In the genomic region with DNA sequence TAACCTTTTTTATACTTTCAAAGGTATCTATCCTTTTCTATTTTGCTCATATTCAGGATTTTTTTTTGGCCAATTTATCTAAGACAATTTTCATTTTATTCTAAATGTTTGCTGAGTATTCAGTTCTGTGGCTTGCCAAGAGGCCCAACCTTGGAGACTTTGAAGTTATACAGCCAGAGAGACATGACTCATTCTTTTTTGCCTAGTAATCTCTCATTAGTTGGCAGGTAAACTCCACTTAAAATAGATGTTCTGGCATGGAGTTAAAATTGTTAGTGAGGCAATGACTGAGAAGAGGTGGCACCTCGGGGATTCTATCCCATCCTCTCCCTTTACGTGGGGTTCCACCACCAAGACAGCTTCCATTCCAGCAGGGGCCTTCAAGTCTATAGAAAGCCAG, we compare ENCODE assay signal across 22 cellular contexts.
DNase-seq lines count a peak whose midpoint lies in the region; ATAC-seq and TF ChIP-seq lines count a peak whose summit lies in the region.
"Had no signal": no experiment of that assay in that cellular context is flagged by ENCODE, and none has a peak within 500 bp of the region (broad histone marks: within the 10 kb centered on the region; RNA-seq: fewer than 3 reads in every experiment).

No MANE protein-coding gene starts in this region.

- no TSS peak for BruUV-seq in MCF 10A (replicated peaks; lab: Mats Ljungman, UMichigan)

- H3K4me1 ChIP-seq in breast epithelium (no peaks in the 10 kb centered on the region), adrenal gland (replicated peaks in 1 of 2) (no peaks in the 10 kb centered on the region), upper lobe of right lung (no peaks in the 10 kb centered on the region)
- H3K4me1 ChIP-seq: gastroesophageal sphincter, lower lobe of right lung had no signal

- H3K36me3 ChIP-seq in breast epithelium = no peaks in the 10 kb centered on the region
- no peaks in the 10 kb centered on the region for H3K36me3 ChIP-seq in adrenal gland (replicated peaks in 1 of 2)
- H3K36me3 ChIP-seq in upper lobe of right lung = no peaks in the 10 kb centered on the region
- H3K36me3 ChIP-seq: cardiac muscle cell, gastroesophageal sphincter, lower lobe of right lung, tibial artery had no signal

- no peak overlapping the region for H3K4me3 Mint-ChIP-seq in MCF 10A (ENCODE audit: unreplicated experiment)
- H3K4me3 Mint-ChIP-seq: activated CD4-positive, alpha-beta T cell treated with anti-CD3 and anti-CD28 coated beads, Interleukin-2, amount 10 ng/mL, durations not matched to agents 7 days and 5 days; activated naive CD4-positive, alpha-beta T cell treated with anti-CD3 and anti-CD28 coated beads for 36 hours; CD14-positive monocyte; effector memory CD8-positive, alpha-beta T cell; stimulated activated effector memory CD8-positive, alpha-beta T cell treated with anti-CD3 and anti-CD28 coated beads, Interleukin-12 subunit alpha, Interleukin-12 subunit beta, amount 100 ng/mL, for 72 hours had no signal

- ATAC-seq in upper lobe of right lung (peak; percentile 23), HG02623 (IDR thresholded peaks at IDR 0.05; ENCODE audit: unreplicated experiment) (no peak), GM18858 (IDR thresholded peaks at IDR 0.05; ENCODE audit: unreplicated experiment) (no peak)
- ATAC-seq: effector memory CD8-positive, alpha-beta T cell; gastroesophageal sphincter; lower lobe of right lung; stimulated activated effector memory CD8-positive, alpha-beta T cell treated with anti-CD3 and anti-CD28 coated beads, Interleukin-12 subunit alpha, Interleukin-12 subunit beta, amount 100 ng/mL, for 72 hours had no signal

- no peaks in the 10 kb centered on the region for H3K27me3 Mint-ChIP-seq in MCF 10A (ENCODE audit: insufficient read depth, unreplicated experiment)
- H3K27me3 Mint-ChIP-seq: effector memory CD8-positive, alpha-beta T cell had no signal

- H3K9me3 Mint-ChIP-seq in MCF 10A (ENCODE audit: unreplicated experiment) = no peaks in the 10 kb centered on the region
- H3K9me3 Mint-ChIP-seq: activated CD4-positive, alpha-beta T cell treated with anti-CD3 and anti-CD28 coated beads, Interleukin-2, amount 10 ng/mL, durations not matched to agents 7 days and 5 days; activated naive CD4-positive, alpha-beta T cell treated with anti-CD3 and anti-CD28 coated beads for 36 hours; effector memory CD8-positive, alpha-beta T cell; stimulated activated effector memory CD8-positive, alpha-beta T cell treated with anti-CD3 and anti-CD28 coated beads, Interleukin-12 subunit alpha, Interleukin-12 subunit beta, amount 100 ng/mL, for 72 hours had no signal

- no peak overlapping the region for H3K27ac Mint-ChIP-seq in MCF 10A (ENCODE audit: low read depth, unreplicated experiment)
- H3K27ac Mint-ChIP-seq: activated CD4-positive, alpha-beta T cell treated with anti-CD3 and anti-CD28 coated beads, Interleukin-2, amount 10 ng/mL, durations not matched to agents 7 days and 5 days; activated naive CD4-positive, alpha-beta T cell treated with anti-CD3 and anti-CD28 coated beads for 36 hours; CD14-positive monocyte; effector memory CD8-positive, alpha-beta T cell; stimulated activated effector memory CD8-positive, alpha-beta T cell treated with anti-CD3 and anti-CD28 coated beads, Interleukin-12 subunit alpha, Interleukin-12 subunit beta, amount 100 ng/mL, for 72 hours had no signal

- H3K4me1 Mint-ChIP-seq in MCF 10A (ENCODE audit: insufficient read depth, unreplicated experiment) = peaks cover 12% of the 10 kb centered on the region
- H3K4me1 Mint-ChIP-seq: activated CD4-positive, alpha-beta T cell treated with anti-CD3 and anti-CD28 coated beads, Interleukin-2, amount 10 ng/mL, durations not matched to agents 7 days and 5 days; stimulated activated effector memory CD8-positive, alpha-beta T cell treated with anti-CD3 and anti-CD28 coated beads, Interleukin-12 subunit alpha, Interleukin-12 subunit beta, amount 100 ng/mL, for 72 hours had no signal

- H3K4me3 ChIP-seq in breast epithelium (no peak overlapping the region), adrenal gland (no peak overlapping the region), fibroblast of pulmonary artery (replicated peaks; ENCODE audit: low read depth, low read length) (no peak overlapping the region), upper lobe of right lung (no peak overlapping the region)
- H3K4me3 ChIP-seq: cardiac muscle cell, gastroesophageal sphincter, lower lobe of right lung, tibial artery had no signal

- 38 to 52% (median 41%) methylated on average over 2 of the region's 2 CpGs for WGBS in adrenal gland, 4 donors

- CTCF ChIA-PET in MCF 10A (lab: Yijun Ruan, JAX) = no interaction called here

- H3K27ac ChIP-seq in breast epithelium (no peak overlapping the region), adrenal gland (no peak overlapping the region), upper lobe of right lung (no peak overlapping the region)
- H3K27ac ChIP-seq: cardiac muscle cell, gastroesophageal sphincter, lower lobe of right lung, tibial artery had no signal

- intact Hi-C loops in MCF 10A (cut with micrococcal nuclease) (no loop called here), breast epithelium (cut with DNase I; ENCODE audit: low total_unique reads) (no loop called here), adrenal gland (cut with DNase I) (no loop called here), upper lobe of right lung (cut with DNase I) (no loop called here)

- TF ChIP-seq POLR2A in breast epithelium (IDR thresholded peaks at IDR 0.05) (no peak), adrenal gland (IDR thresholded peaks at IDR 0.05) (no peak)

- peak; percentile 75 for DNase-seq in MCF 10A (ENCODE audit: unreplicated experiment)
- DNase-seq in breast epithelium (ENCODE audit: low spot score in 2 of 2) = no peak
- DNase-seq in adrenal gland = peak; percentile 27 to 65 (median 57)
- DNase-seq in fibroblast of pulmonary artery (ENCODE audit: low read depth) = peak; percentile 70
- DNase-seq in upper lobe of right lung = no peak
- DNase-seq in NCI-H1092 treated with DMSO at 0.1 percent for 48 hours (lab: John Stamatoyannopoulos, UW) = no peak
- DNase-seq: 8988T; activated CD4-positive, alpha-beta T cell treated with anti-CD3 and anti-CD28 coated beads, Interleukin-2, amount 10 ng/mL, durations not matched to agents 7 days and 5 days; activated CD8-positive, alpha-beta memory T cell treated with anti-CD3 and anti-CD28 coated beads, Interleukin-2, amount 50 U/mL, for 48 hours; activated naive CD4-positive, alpha-beta T cell treated with anti-CD3 and anti-CD28 coated beads for 36 hours; DMS153; effector memory CD8-positive, alpha-beta T cell; lower lobe of right lung; NCI-H1105; NCI-H526 treated with DMSO at 0.1 percent for 48 hours; tibial artery had no signal

- POLR2A ChIA-PET in MCF 10A (lab: Yijun Ruan, JAX) = no interaction called here

- H3K27me3 ChIP-seq in breast epithelium (no peaks in the 10 kb centered on the region), adrenal gland (no peaks in the 10 kb centered on the region), upper lobe of right lung (no peaks in the 10 kb centered on the region)
- H3K27me3 ChIP-seq: cardiac muscle cell, gastroesophageal sphincter, tibial artery had no signal

- H3K9me3 ChIP-seq in breast epithelium (peaks cover 0 to 4% of the 10 kb centered on the region in 2 donors), adrenal gland (replicated peaks in 1 of 3) (no peaks in the 10 kb centered on the region), upper lobe of right lung (no peaks in the 10 kb centered on the region)
- H3K9me3 ChIP-seq: gastroesophageal sphincter, lower lobe of right lung, tibial artery had no signal

- TF ChIP-seq CTCF in MCF 10A (IDR thresholded peaks at IDR 0.05; ENCODE audit: unreplicated experiment) (no peak), breast epithelium (IDR thresholded peaks at IDR 0.05) (no peak), adrenal gland (IDR thresholded peaks at IDR 0.05) (no peak), fibroblast of pulmonary artery (IDR thresholded peaks at IDR 0.05; ENCODE audit: low read length, missing control alignments) (no peak), upper lobe of right lung (IDR thresholded peaks at IDR 0.05) (no peak)

- H3K36me3 Mint-ChIP-seq in MCF 10A (ENCODE audit: insufficient read depth, unreplicated experiment) = no peaks in the 10 kb centered on the region
- H3K36me3 Mint-ChIP-seq: CD14-positive monocyte; stimulated activated effector memory CD8-positive, alpha-beta T cell treated with anti-CD3 and anti-CD28 coated beads, Interleukin-12 subunit alpha, Interleukin-12 subunit beta, amount 100 ng/mL, for 72 hours had no signal

Comparison
In these comparisons a context has a peak if more than half of its experiments do, and no peak if none do; other contexts are left out.
1. DNase-seq: peak in MCF 10A (single experiment), adrenal gland (7 of 7) and fibroblast of pulmonary artery (single experiment); none in breast epithelium (0 of 2), upper lobe of right lung (single experiment) and NCI-H1092 treated with DMSO at 0.1 percent for 48 hours (single experiment).